36 cellular contexts compared by ENCODE assay signal in genomic region chr3:187321766-187322165, GRCh38. TPM values are rescaled to one million over a fixed set of nuclear protein-coding genes. Genes with fewer than 3 reads are reported as not detected.
"Had no signal": no experiment of that assay in that cellular context is flagged by ENCODE, and none has a peak within 500 bp of the region (broad histone marks: within the 10 kb centered on the region; RNA-seq: fewer than 3 reads in every experiment).

No MANE protein-coding gene starts in this region.

- H3K4me3 Mint-ChIP-seq: activated CD4-positive, alpha-beta memory T cell treated with anti-CD3 and anti-CD28 coated beads for 36 hours; activated CD4-positive, alpha-beta T cell treated with anti-CD3 and anti-CD28 coated beads, Interleukin-2, amount 10 ng/mL, durations not matched to agents 7 days and 5 days; activated naive CD8-positive, alpha-beta T cell treated with anti-CD3 and anti-CD28 coated beads, Interleukin-2, amount 10 ng/mL, durations not matched to agents 7 days and 5 days; activated T-helper 17 cell treated with anti-CD3 and anti-CD28 coated beads, Interleukin-2, amount 50 U/mL, for 72 hours; T-cell had no signal

- ATAC-seq: activated T-helper 17 cell treated with anti-CD3 and anti-CD28 coated beads, Interleukin-2, amount 50 U/mL, for 72 hours; body of pancreas; T-cell had no signal

- H3K9me3 Mint-ChIP-seq: activated CD4-positive, alpha-beta memory T cell treated with anti-CD3 and anti-CD28 coated beads for 36 hours; activated CD4-positive, alpha-beta T cell treated with anti-CD3 and anti-CD28 coated beads, Interleukin-2, amount 10 ng/mL, durations not matched to agents 7 days and 5 days; activated naive CD8-positive, alpha-beta T cell treated with anti-CD3 and anti-CD28 coated beads, Interleukin-2, amount 10 ng/mL, durations not matched to agents 7 days and 5 days; activated T-helper 17 cell treated with anti-CD3 and anti-CD28 coated beads, Interleukin-2, amount 50 U/mL, for 72 hours; T-cell had no signal

- H3K4me2 ChIP-seq: SK-N-SH had no signal

- H3K4me1 ChIP-seq: breast epithelium had no signal

- H3K9me3 ChIP-seq: ascending aorta, body of pancreas, breast epithelium, MG63, Peyer's patch, SJSA1, SK-N-SH had no signal

- DNase-seq: activated CD4-positive, alpha-beta memory T cell treated with anti-CD3 and anti-CD28 coated beads for 36 hours; activated CD4-positive, alpha-beta T cell treated with anti-CD3 and anti-CD28 coated beads, Interleukin-2, amount 10 ng/mL, durations not matched to agents 7 days and 5 days; activated effector memory CD4-positive, alpha-beta T cell treated with anti-CD3 and anti-CD28 coated beads, Interleukin-2, amount 50 U/mL, for 16 hours; activated naive CD4-positive, alpha-beta T cell; activated naive CD4-positive, alpha-beta T cell treated with anti-CD3 and anti-CD28 coated beads, Interleukin-2, amount 50 U/mL, for 16 hours; activated naive CD8-positive, alpha-beta T cell treated with anti-CD3 and anti-CD28 coated beads, Interleukin-2, amount 10 ng/mL, durations not matched to agents 7 days and 5 days; activated T-cell treated with anti-CD3 and anti-CD28 coated beads for 4 hours; activated T-cell treated with anti-CD3 and anti-CD28 coated beads, Interleukin-2, amount 50 U/mL, for 48 hours; amygdala; body of pancreas; KG1; MG63; NCI-H1048; NCI-H1105 treated with DMSO at 0.1 percent for 48 hours; NCI-H1436; NCI-H1694; NCI-H1930; NCI-H2081 treated with DMSO at 0.1 percent for 48 hours; NCI-H226; NCI-H446 treated with DMSO at 0.1 percent for 48 hours; NCI-H524; NCI-H69; NCI-H82; Peyer's patch; RPMI8226; SHP77 treated with DMSO at 0.1 percent for 48 hours; SK-N-SH; T-cell; T-helper 2 cell; T1000; WERI-Rb-1 had no signal

- H3K4me1 Mint-ChIP-seq: activated T-helper 17 cell treated with anti-CD3 and anti-CD28 coated beads, Interleukin-2, amount 50 U/mL, for 72 hours had no signal

- H3K36me3 Mint-ChIP-seq: activated CD4-positive, alpha-beta memory T cell treated with anti-CD3 and anti-CD28 coated beads for 36 hours; activated naive CD8-positive, alpha-beta T cell treated with anti-CD3 and anti-CD28 coated beads, Interleukin-2, amount 10 ng/mL, durations not matched to agents 7 days and 5 days; T-cell had no signal

- H3K36me3 ChIP-seq: ascending aorta, breast epithelium, MG63, Peyer's patch, SJSA1, WERI-Rb-1 had no signal

- H3K4me3 ChIP-seq: ascending aorta, body of pancreas, breast epithelium, MG63, Peyer's patch, SJSA1 had no signal

- H3K9ac ChIP-seq: SK-N-SH had no signal

- H3K27ac Mint-ChIP-seq: activated CD4-positive, alpha-beta memory T cell treated with anti-CD3 and anti-CD28 coated beads for 36 hours; activated CD4-positive, alpha-beta T cell treated with anti-CD3 and anti-CD28 coated beads, Interleukin-2, amount 10 ng/mL, durations not matched to agents 7 days and 5 days; activated naive CD8-positive, alpha-beta T cell treated with anti-CD3 and anti-CD28 coated beads, Interleukin-2, amount 10 ng/mL, durations not matched to agents 7 days and 5 days; activated T-helper 17 cell treated with anti-CD3 and anti-CD28 coated beads, Interleukin-2, amount 50 U/mL, for 72 hours; T-cell had no signal

- H3K27ac ChIP-seq: ascending aorta, body of pancreas, breast epithelium, Peyer's patch, SJSA1, WERI-Rb-1 had no signal

- H3K27me3 ChIP-seq: ascending aorta, body of pancreas, breast epithelium, MG63, Peyer's patch, SJSA1 had no signal

RNA-seq across cellular contexts. Expression of gene MASP1, which starts 30.2 kb away (rescaled TPM):
- total RNA-seq: activated CD4-positive, alpha-beta memory T cell treated with anti-CD3 and anti-CD28 coated beads for 36 hours; activated CD4-positive, alpha-beta T cell treated with anti-CD3 and anti-CD28 coated beads, Interleukin-2, amount 10 ng/mL, durations not matched to agents 7 days and 5 days; activated CD8-positive, alpha-beta memory T cell treated with anti-CD3 and anti-CD28 coated beads for 36 hours; activated naive CD8-positive, alpha-beta T cell treated with anti-CD3 and anti-CD28 coated beads, Interleukin-2, amount 10 ng/mL, durations not matched to agents 7 days and 5 days; activated T-helper 17 cell treated with anti-CD3 and anti-CD28 coated beads, Interleukin-2, amount 50 U/mL, for 72 hours had no signal

RNA-seq across cellular contexts. Expression of gene RTP4, which starts 46.4 kb away (rescaled TPM):
- total RNA-seq: ascending aorta had no signal
